In the genomic region with DNA sequence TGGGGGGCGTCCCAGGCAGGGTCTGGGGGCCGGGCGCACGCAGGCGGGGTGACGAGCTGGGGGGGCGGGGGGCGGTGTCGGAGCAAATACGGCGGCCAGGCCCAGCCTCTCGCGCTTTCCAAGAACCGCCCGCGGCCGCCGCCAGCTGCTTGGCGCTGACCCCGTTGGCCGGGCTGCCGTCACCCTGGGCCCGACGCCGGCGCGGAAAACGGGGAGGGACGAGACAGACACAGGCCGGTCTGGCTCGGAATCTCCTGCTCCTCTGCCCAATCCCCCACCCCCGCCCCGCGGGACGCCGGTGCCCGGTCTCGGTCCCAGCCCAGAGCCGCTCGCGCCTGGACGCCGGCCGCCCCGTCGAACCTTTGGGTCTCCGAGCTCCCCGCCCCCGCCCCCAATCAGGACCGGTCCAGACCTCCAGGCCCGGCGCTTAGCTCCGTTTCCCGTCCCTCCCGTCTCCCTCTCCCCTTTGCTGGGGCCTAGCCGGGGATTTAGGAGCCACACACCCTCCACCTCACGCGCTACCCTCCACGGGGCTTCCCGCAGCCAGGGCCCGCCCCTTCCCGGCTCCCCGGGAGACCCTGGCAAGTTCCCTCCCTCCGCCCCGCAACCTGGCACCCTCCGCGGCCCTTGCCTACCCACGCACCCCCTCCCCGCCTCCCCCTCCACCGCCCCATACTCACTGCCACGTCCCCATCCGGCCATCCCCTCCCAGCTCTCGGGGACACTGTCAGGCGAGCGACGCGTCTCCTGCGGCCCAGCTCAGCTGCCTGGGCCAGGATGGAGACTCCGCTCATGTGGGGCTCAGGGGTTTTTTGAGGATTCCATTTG, we compare ENCODE assay signal across 8 cellular contexts. TPM values are rescaled to one million over a fixed set of nuclear protein-coding genes. Genes with fewer than 3 reads are reported as not detected.
A peak's percentile ranks its signal among the peaks of the same experiment; 100 is the strongest.
DNase-seq lines count a peak whose midpoint lies in the region; ATAC-seq, FAIRE-seq and TF ChIP-seq lines count a peak whose summit lies in the region.

No MANE protein-coding gene starts in this region.

- no peak overlapping the region for H3K4ac ChIP-seq in H1 (replicated peaks; ENCODE audit: insufficient read length, low read depth, low read length)

- no TSS peak for BruUV-seq in Caco-2 (replicated peaks; lab: Mats Ljungman, UMichigan)

- H3K36me3 ChIP-seq in H1 (ENCODE audit: control insufficient read depth in 2 of 4, insufficient read depth in 4 of 4, low read length in 3 of 4) (no peaks in the 10 kb centered on the region), Caco-2 (ENCODE audit: control insufficient read depth, insufficient read depth, low read length) (no peaks in the 10 kb centered on the region)

- peaks cover 8 to 23% (median 14%) of the 10 kb centered on the region in 4 experiments; a peak in 6 of 7 replicates for H3K27me3 ChIP-seq in H1 (replicated peaks in 1 of 4; ENCODE audit: control insufficient read depth in 3 of 4, extremely low read depth in 1 of 4, insufficient read depth in 3 of 4, low read length in 3 of 4)
- no peaks in the 10 kb centered on the region for H3K27me3 ChIP-seq in Caco-2 (replicated peaks; ENCODE audit: control insufficient read depth, insufficient read depth, low read length)

- no peak overlapping the region for H2AFZ ChIP-seq in H1 (ENCODE audit: low read length)

- CTCF ChIA-PET in H1 (lab: Charles Lee; ENCODE audit: partially characterized antibody) = interaction anchor here (0.5 to 3.8 kb wide), 3 partner anchors 11 to 34 kb away, joined by 3 to 21 read pairs (median 3); no protein-coding TSS in a partner anchor
- CTCF ChIA-PET in Caco-2 (lab: Charles Lee) = no interaction called here

- no peak overlapping the region for H2BK20ac ChIP-seq in H1 (ENCODE audit: low read length)

- no peak overlapping the region for H3K27ac ChIP-seq in H1 (ENCODE audit: low read depth, low read length)

- peak overlapping the region; percentile 68 for H4K8ac ChIP-seq in H1 (ENCODE audit: extremely low read depth, insufficient read depth, low read length)

- no peak overlapping the region for H4K91ac ChIP-seq in H1 (replicated peaks; ENCODE audit: insufficient read length, low read length)

- H3K4me3 ChIP-seq in H1 (ENCODE audit: extremely low read depth in 1 of 4, insufficient read depth in 2 of 4, low read depth in 3 of 4, low read length in 4 of 4) (peak overlapping the region; percentile 14 to 70 (median 20); a peak in 5 of 8 replicates), Caco-2 (ENCODE audit: low read depth, low read length) (no peak overlapping the region)

- H3K4me3 Mint-ChIP-seq in mesothelial cell of epicardium (peak overlapping the region; percentile 61), Caco-2 (ENCODE audit: unreplicated experiment) (no peak overlapping the region)

- H2BK12ac ChIP-seq in H1 (ENCODE audit: low read depth, low read length) = no peak overlapping the region

- TF ChIP-seq CTCF in H1 (IDR thresholded peaks at IDR 0.05; ENCODE audit: control extremely low read depth in 1 of 3, insufficient read depth in 1 of 3, low read depth in 1 of 3, low read length in 3 of 3) (no peak), mesothelial cell of epicardium (IDR thresholded peaks at IDR 0.05; ENCODE audit: unreplicated experiment) (no peak), Caco-2 (IDR thresholded peaks at IDR 0.05; ENCODE audit: insufficient read depth in 1 of 2, low read depth in 1 of 2, low read length in 1 of 2, severe bottlenecking in 1 of 2, unreplicated experiment in 1 of 2) (no peak)

- H4K20me1 ChIP-seq in H1 (replicated peaks in 1 of 2; ENCODE audit: control insufficient read depth in 1 of 2, insufficient read depth in 2 of 2, low read length in 2 of 2) = peaks cover 0 to 7% of the 10 kb centered on the region in 2 experiments

- peaks cover 9% of the 10 kb centered on the region; the same call in 1 of the 2 replicates for H3K23me2 ChIP-seq in H1 (ENCODE audit: low read depth, low read length)

- WGBS in H1 (ENCODE audit: extremely low coverage in 1 of 2, insufficient coverage in 1 of 2, insufficient read length in 1 of 2, insufficient replicate concordance in 2 of 2, low coverage in 1 of 2, low lambda C conversion rate in 2 of 2, missing lambda C conversion rate in 1 of 2), 2 experiments = 14% methylated on average over 28 of the region's 79 CpGs; no CpG with 5 or more reads in 1 of the 2 experiments

- TF ChIP-seq RAD21 in H1 (IDR thresholded peaks at IDR 0.05 in 1 of 2, conservative IDR thresholded peaks at IDR 0.05 in 1 of 2; ENCODE audit: low read depth in 2 of 2, low read length in 2 of 2) = no peak

- H3K4me1 Mint-ChIP-seq in mesothelial cell of epicardium (peaks cover 3% of the 10 kb centered on the region), Caco-2 (ENCODE audit: low read depth, unreplicated experiment) (no peaks in the 10 kb centered on the region)

- no peak for FAIRE-seq in H1 (lab: Jason Lieb, UNC)

- H3K18ac ChIP-seq in H1 (ENCODE audit: extremely low read depth, low read length) = no peak overlapping the region; the same call in 1 of the 2 replicates

- no peak overlapping the region for H2AK5ac ChIP-seq in H1 (ENCODE audit: low read depth, low read length)

- no peak for TF ChIP-seq POLR2A in H1 (IDR thresholded peaks at IDR 0.05; ENCODE audit: control extremely low read depth in 1 of 2, low read depth in 2 of 2, low read length in 2 of 2)

- H3K27ac Mint-ChIP-seq in mesothelial cell of epicardium = peak overlapping the region; percentile 61
- no peak overlapping the region for H3K27ac Mint-ChIP-seq in Caco-2 (ENCODE audit: unreplicated experiment)

- H2BK5ac ChIP-seq in H1 (ENCODE audit: low read depth, low read length) = no peak overlapping the region

- H3K36me3 Mint-ChIP-seq in mesothelial cell of epicardium (no peaks in the 10 kb centered on the region), Caco-2 (ENCODE audit: insufficient read depth, unreplicated experiment) (peaks cover 6% of the 10 kb centered on the region)

- H3K27me3 Mint-ChIP-seq in mesothelial cell of epicardium (ENCODE audit: low read depth) (peaks cover 9% of the 10 kb centered on the region), Caco-2 (ENCODE audit: insufficient read depth, unreplicated experiment) (no peaks in the 10 kb centered on the region)

- H3K56ac ChIP-seq in H1 (replicated peaks; ENCODE audit: insufficient read length, low read depth, low read length) = no peak overlapping the region

- no peaks in the 10 kb centered on the region for H3K79me1 ChIP-seq in H1 (ENCODE audit: low read depth, low read length)

- ATAC-seq in HG02981 (IDR thresholded peaks at IDR 0.05; ENCODE audit: unreplicated experiment) = no peak
- ATAC-seq in GM21737 (IDR thresholded peaks at IDR 0.05; ENCODE audit: unreplicated experiment) = no peak

- H3K4me1 ChIP-seq in H1 (replicated peaks in 1 of 4; ENCODE audit: control insufficient read depth in 3 of 4, insufficient read depth in 4 of 4, low read length in 3 of 4) (peaks cover 0 to 6% (median 2%) of the 10 kb centered on the region in 4 experiments; a peak in 4 of 7 replicates), Caco-2 (no peaks in the 10 kb centered on the region)

- no peaks in the 10 kb centered on the region for H3K9me3 Mint-ChIP-seq in mesothelial cell of epicardium
- no peaks in the 10 kb centered on the region for H3K9me3 Mint-ChIP-seq in Caco-2 (ENCODE audit: unreplicated experiment)

- no peak overlapping the region for H2BK15ac ChIP-seq in H1 (ENCODE audit: low read length)

- H3K4me2 ChIP-seq in H1 (ENCODE audit: insufficient read depth in 1 of 2, low read depth in 2 of 2, low read length in 2 of 2) = peak overlapping the region; percentile 49 to 71

- intact Hi-C loops in Caco-2 (cut with micrococcal nuclease; ENCODE audit: unreplicated experiment) = no loop called here

- H3K23ac ChIP-seq in H1 (ENCODE audit: insufficient read length) = no peak overlapping the region

- no peak overlapping the region for H2BK120ac ChIP-seq in H1 (replicated peaks; ENCODE audit: low read depth, low read length)

- no peaks in the 10 kb centered on the region for H3K79me2 ChIP-seq in H1 (ENCODE audit: control insufficient read depth in 1 of 2, insufficient read depth in 2 of 2, low read length in 2 of 2)

- H3K9me3 ChIP-seq in H1 (ENCODE audit: insufficient read depth in 2 of 2, low read depth in 1 of 2, low read length in 1 of 2) (no peaks in the 10 kb centered on the region), Caco-2 (no peaks in the 10 kb centered on the region)

- H4K5ac ChIP-seq in H1 (ENCODE audit: insufficient read length, low read depth, low read length) = no peak overlapping the region

- TF ChIP-seq EP300 in H1 (IDR thresholded peaks at IDR 0.05; ENCODE audit: borderline replicate concordance in 1 of 2, low read depth in 2 of 2, low read length in 2 of 2) = no peak

- H3K14ac ChIP-seq in H1 (ENCODE audit: insufficient read length) = no peak overlapping the region

- POLR2A ChIA-PET in H1 (lab: Charles Lee; ENCODE audit: partially characterized antibody) (interaction anchor here (0.7 to 4.4 kb wide), 5 partner anchors 16 to 119 kb away, joined by 3 to 34 read pairs (median 3); a partner anchor contains a TSS), Caco-2 (lab: Charles Lee) (no interaction called here)

- DNase-seq in AG08396 (ENCODE audit: low spot score) = peak; percentile 61
- DNase-seq in NCI-H2171 (lab: John Stamatoyannopoulos, UW) = peak; percentile 9
- DNase-seq in H1 (ENCODE audit: low read depth in 1 of 2, low spot score in 2 of 2) = peak in 1 of 2 experiments; percentile 70
- peak in 1 of 2 experiments; percentile 39 for DNase-seq in mesothelial cell of epicardium (ENCODE audit: low spot score in 2 of 2, unreplicated experiment in 2 of 2)
- DNase-seq in Caco-2 = no peak
- DNase-seq in NCI-H345 (lab: John Stamatoyannopoulos, UW) = no peak

- no peak overlapping the region for H3K9ac ChIP-seq in H1 (replicated peaks in 1 of 4; ENCODE audit: extremely low read depth in 1 of 4, low read depth in 3 of 4, low read length in 3 of 4)

RNA-seq across cellular contexts. Expression of a gene that starts 0.8 kb away (rescaled TPM):
- 14.6 and 19.1 TPM in 2 replicates for total RNA-seq in H1 (2021; fragmentation: NEBNext Ultra II Directional; extraction: Animal tissue kit (Norgen Biotek cat#: 25700))
- polyA plus RNA-seq in H1 (2011; rRNA removed) = 9.2 and 20.8 TPM in 2 replicates
- 11.5 TPM for polyA plus RNA-seq in H1 (2011; cell fraction: cytosol; rRNA removed)
- polyA plus RNA-seq in H1 (2011; cell fraction: nucleus; rRNA removed) = 90.3 TPM
- polyA plus RNA-seq in H1 (2012, experiment 1 of 2) = 6.7 to 13.3 TPM (median 10.3 TPM) in 4 replicates
- polyA plus RNA-seq in H1 (2012, experiment 2 of 2) = 4.8 TPM
- polyA plus RNA-seq in H1 (2013, experiment 1 of 2) = 33.4 TPM
- polyA plus RNA-seq in H1 (2013, experiment 2 of 2) = 31.6 TPM
- polyA minus RNA-seq in H1 (2011; rRNA and poly(A)+ RNA removed) = 0.76 TPM in 1 of 2 replicates, not detected in the other
- 5.1 TPM for polyA minus RNA-seq in H1 (2011; cell fraction: cytosol; rRNA and poly(A)+ RNA removed)
- 14.7 TPM for polyA minus RNA-seq in H1 (2011; cell fraction: nucleus; rRNA and poly(A)+ RNA removed)
- total RNA-seq in mesothelial cell of epicardium = 63.8 to 70.3 TPM (median 65.4 TPM) in 3 replicates
- 3.7 and 6.0 TPM in 2 replicates for total RNA-seq in Caco-2 (2022)

RNA-seq across cellular contexts. Expression of a gene that starts 15.9 kb away (rescaled TPM):
- 56.5 and 60.0 TPM in 2 replicates for total RNA-seq in H1 (2021; fragmentation: NEBNext Ultra II Directional; extraction: Animal tissue kit (Norgen Biotek cat#: 25700))
- polyA plus RNA-seq in H1 (2011; rRNA removed) = 32.5 and 71.1 TPM in 2 replicates
- 53.6 TPM for polyA plus RNA-seq in H1 (2011; cell fraction: cytosol; rRNA removed)
- polyA plus RNA-seq in H1 (2011; cell fraction: nucleus; rRNA removed) = 216 TPM
- polyA plus RNA-seq in H1 (2012, experiment 1 of 2) = 18.3 to 47.9 TPM (median 45.2 TPM) in 4 replicates
- 20.1 TPM for polyA plus RNA-seq in H1 (2012, experiment 2 of 2)
- 51.2 TPM for polyA plus RNA-seq in H1 (2013, experiment 1 of 2)
- polyA plus RNA-seq in H1 (2013, experiment 2 of 2) = 57.9 TPM
- polyA minus RNA-seq in H1 (2011; rRNA and poly(A)+ RNA removed) = 7.6 and 11.2 TPM in 2 replicates
- polyA minus RNA-seq in H1 (2011; cell fraction: cytosol; rRNA and poly(A)+ RNA removed) = 31.8 TPM
- 52.7 TPM for polyA minus RNA-seq in H1 (2011; cell fraction: nucleus; rRNA and poly(A)+ RNA removed)
- total RNA-seq in mesothelial cell of epicardium (110 to 117 TPM (median 112 TPM) in 3 replicates), Caco-2 (2022) (31.9 and 32.4 TPM in 2 replicates)

RNA-seq across cellular contexts. Expression of a gene that starts 27.6 kb away (rescaled TPM):
- total RNA-seq in H1 (2021; fragmentation: NEBNext Ultra II Directional; extraction: Animal tissue kit (Norgen Biotek cat#: 25700)) = 31.3 and 31.9 TPM in 2 replicates
- 11.1 and 21.8 TPM in 2 replicates for polyA plus RNA-seq in H1 (2011; rRNA removed)
- polyA plus RNA-seq in H1 (2011; cell fraction: cytosol; rRNA removed) = 13.1 TPM
- polyA plus RNA-seq in H1 (2011; cell fraction: nucleus; rRNA removed) = 30.5 TPM
- 47.8 to 51.1 TPM (median 49.1 TPM) in 4 replicates for polyA plus RNA-seq in H1 (2012, experiment 1 of 2)
- 17.9 TPM for polyA plus RNA-seq in H1 (2012, experiment 2 of 2)
- 46.8 TPM for polyA plus RNA-seq in H1 (2013, experiment 1 of 2)
- polyA plus RNA-seq in H1 (2013, experiment 2 of 2) = 45.7 TPM
- polyA minus RNA-seq in H1 (2011; rRNA and poly(A)+ RNA removed) = 4.6 and 4.7 TPM in 2 replicates
- 7.3 TPM for polyA minus RNA-seq in H1 (2011; cell fraction: cytosol; rRNA and poly(A)+ RNA removed)
- polyA minus RNA-seq in H1 (2011; cell fraction: nucleus; rRNA and poly(A)+ RNA removed) = 7.8 TPM
- 25.2 to 27.2 TPM (median 26.6 TPM) in 3 replicates for total RNA-seq in mesothelial cell of epicardium
- total RNA-seq in Caco-2 (2022) = 29.3 and 30.2 TPM in 2 replicates

RNA-seq across cellular contexts. Expression of a gene that starts 31.2 kb away (rescaled TPM):
- total RNA-seq in H1 (2021; fragmentation: NEBNext Ultra II Directional; extraction: Animal tissue kit (Norgen Biotek cat#: 25700)) = 18.3 and 19.0 TPM in 2 replicates
- 21.8 and 40.0 TPM in 2 replicates for polyA plus RNA-seq in H1 (2011; rRNA removed)
- polyA plus RNA-seq in H1 (2011; cell fraction: cytosol; rRNA removed) = 16.1 TPM
- 19.1 TPM for polyA plus RNA-seq in H1 (2011; cell fraction: nucleus; rRNA removed)
- polyA plus RNA-seq in H1 (2012, experiment 1 of 2) = 11.7 to 23.3 TPM (median 18.5 TPM) in 4 replicates
- polyA plus RNA-seq in H1 (2012, experiment 2 of 2) = 17.8 TPM
- polyA plus RNA-seq in H1 (2013, experiment 1 of 2) = 22.1 TPM
- polyA plus RNA-seq in H1 (2013, experiment 2 of 2) = 24.7 TPM
- 3.0 and 3.8 TPM in 2 replicates for polyA minus RNA-seq in H1 (2011; rRNA and poly(A)+ RNA removed)
- polyA minus RNA-seq in H1 (2011; cell fraction: cytosol; rRNA and poly(A)+ RNA removed) = 14.8 TPM
- polyA minus RNA-seq in H1 (2011; cell fraction: nucleus; rRNA and poly(A)+ RNA removed) = 8.7 TPM
- total RNA-seq in mesothelial cell of epicardium (5.4 to 6.2 TPM (median 5.4 TPM) in 3 replicates), Caco-2 (2022) (13.6 and 15.6 TPM in 2 replicates)

RNA-seq across cellular contexts. Expression of a gene that starts 56.5 kb away (rescaled TPM):
- total RNA-seq in H1 (2021; fragmentation: NEBNext Ultra II Directional; extraction: Animal tissue kit (Norgen Biotek cat#: 25700)) = 165 and 170 TPM in 2 replicates
- 110 and 116 TPM in 2 replicates for polyA plus RNA-seq in H1 (2011; rRNA removed)
- polyA plus RNA-seq in H1 (2011; cell fraction: cytosol; rRNA removed) = 122 TPM
- 110 TPM for polyA plus RNA-seq in H1 (2011; cell fraction: nucleus; rRNA removed)
- 156 to 180 TPM (median 158 TPM) in 4 replicates for polyA plus RNA-seq in H1 (2012, experiment 1 of 2)
- polyA plus RNA-seq in H1 (2012, experiment 2 of 2) = 198 TPM
- 143 TPM for polyA plus RNA-seq in H1 (2013, experiment 1 of 2)
- 148 TPM for polyA plus RNA-seq in H1 (2013, experiment 2 of 2)
- polyA minus RNA-seq in H1 (2011; rRNA and poly(A)+ RNA removed) = 59.2 and 65.6 TPM in 2 replicates
- polyA minus RNA-seq in H1 (2011; cell fraction: cytosol; rRNA and poly(A)+ RNA removed) = 91.6 TPM
- polyA minus RNA-seq in H1 (2011; cell fraction: nucleus; rRNA and poly(A)+ RNA removed) = 66.4 TPM
- total RNA-seq in mesothelial cell of epicardium = 97.2 to 98.8 TPM (median 97.4 TPM) in 3 replicates
- 91.5 and 96.2 TPM in 2 replicates for total RNA-seq in Caco-2 (2022)

Comparison
In these comparisons a context has a peak if more than half of its experiments do, and no peak if none do; other contexts are left out.
1. DNase-seq: peak in AG08396 (single experiment) and NCI-H2171 (single experiment); none in Caco-2 (0 of 2) and NCI-H345 (single experiment).